ENCODE assay signal across 1 cellular context in genomic region chr6:97215157-97215769, GRCh38.
TF ChIP-seq lines count a peak whose summit lies in the region.

No MANE protein-coding gene starts in this region.

TF ChIP-seq in endothelial cell of umbilical vein, 7 proteins besides CTCF, POLR2A, EP300 and RAD21 (continued from another document):
- no peak for TF ChIP-seq GATA2 (IDR thresholded peaks at IDR 0.05; ENCODE audit: insufficient read depth, insufficient read length, low read depth, low read length)
- TF ChIP-seq MYC (IDR thresholded peaks at IDR 0.05; ENCODE audit: low read depth, low read length), result no peak
